23 cellular contexts compared by ENCODE assay signal in the genomic region with DNA sequence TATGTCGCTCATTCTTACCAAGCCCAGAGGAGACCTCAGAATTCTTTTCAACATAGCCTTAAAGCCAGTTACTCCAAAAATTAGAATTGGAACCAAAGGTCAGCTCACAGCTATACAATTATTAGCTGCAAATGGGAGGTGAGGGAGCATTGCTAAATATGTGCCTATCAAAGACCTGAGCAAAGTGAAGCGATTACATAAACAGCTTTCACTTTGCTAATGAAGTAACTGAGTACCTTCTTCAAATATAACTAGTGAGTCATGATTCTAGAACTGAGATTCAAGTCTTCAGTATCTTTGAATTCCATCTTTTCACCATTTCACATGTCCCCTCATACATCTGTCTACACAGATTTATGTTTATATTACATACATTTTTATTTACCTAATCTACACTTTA.
"Had no signal": no experiment of that assay in that cellular context is flagged by ENCODE, and none has a peak within 500 bp of the region (broad histone marks: within the 10 kb centered on the region; RNA-seq: fewer than 3 reads in every experiment).

No MANE protein-coding gene starts in this region.

- H3K4me1 ChIP-seq: colonic mucosa, heart left ventricle, neural progenitor cell, thyroid gland had no signal

- H3K27ac ChIP-seq: colonic mucosa, heart left ventricle, neural progenitor cell, pancreas, suprapubic skin, thyroid gland had no signal

- H3K27me3 ChIP-seq: colonic mucosa, heart left ventricle, neural progenitor cell, pancreas, suprapubic skin, thyroid gland had no signal

- H3K9ac ChIP-seq: neural progenitor cell had no signal

- DNase-seq: colonic mucosa; dermis blood vessel endothelial cell; endodermal cell; heart left ventricle; hypothalamus; islet precursor cell; left ventricle myocardium superior; mesenchymal stem cell; midbrain; nucleus accumbens; pancreas; right cardiac atrium; stimulated activated CD4-positive, alpha-beta T cell treated with anti-CD3 and anti-CD28 coated beads, Interleukin-2, amount 100 ng/mL, for 48 hours; stimulated activated naive CD8-positive, alpha-beta T cell treated with anti-CD3 and anti-CD28 coated beads, Interleukin-15, Interleukin-2, amounts not matched to agents 100 U/mL and 50 U/mL, for 24 hours; thyroid gland had no signal

- H2AFZ ChIP-seq: neural progenitor cell had no signal

- H3K4me3 ChIP-seq: colonic mucosa, heart left ventricle, lung, neural progenitor cell, pancreas, smooth muscle cell, suprapubic skin, thyroid gland had no signal

- H3K36me3 ChIP-seq: colonic mucosa, heart left ventricle, neural progenitor cell, pancreas, suprapubic skin, thyroid gland had no signal

- ATAC-seq: heart left ventricle; left ventricle myocardium superior; natural killer cell treated with Interleukin-12 subunit alpha and Interleukin-12 subunit beta and Interleukin-15 and Interleukin-18, amount 100 ng/mL, for 72 hours; pancreas; right cardiac atrium; stimulated activated naive CD8-positive, alpha-beta T cell treated with anti-CD3 and anti-CD28 coated beads, Interleukin-15, Interleukin-2, amounts not matched to agents 100 U/mL and 50 U/mL, for 24 hours had no signal

- H3K4me2 ChIP-seq: neural progenitor cell, smooth muscle cell had no signal

- H3K9me3 ChIP-seq: colonic mucosa, heart left ventricle, pancreas, suprapubic skin, thyroid gland had no signal

- FAIRE-seq: endothelial cell of umbilical vein, frontal cortex, pancreas, urothelium cell line had no signal
